Comparison of ENCODE assay signal across 13 cellular contexts in the genomic region with DNA sequence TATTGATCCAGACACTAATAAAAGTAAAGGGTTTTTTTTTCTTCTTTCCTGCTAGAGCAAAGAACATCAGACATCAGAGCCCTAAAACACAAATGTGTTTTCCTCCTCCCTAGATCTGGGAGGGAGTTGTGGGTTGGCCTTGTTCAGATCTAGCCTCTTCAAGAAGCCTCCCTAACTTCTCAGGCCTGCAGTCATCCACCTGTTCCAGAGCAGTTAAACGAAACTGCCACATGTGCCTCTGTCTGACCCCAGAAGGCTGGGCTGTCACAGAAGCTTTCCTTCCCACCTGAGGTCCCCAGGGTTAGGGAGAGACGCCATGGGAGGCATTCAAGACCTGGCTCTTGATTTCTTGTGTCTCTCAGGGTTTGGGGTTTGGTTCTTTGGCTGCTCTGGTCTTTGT.
DNase-seq lines count a peak whose midpoint lies in the region; ATAC-seq and TF ChIP-seq lines count a peak whose summit lies in the region.
"Had no signal": no experiment of that assay in that cellular context is flagged by ENCODE, and none has a peak within 500 bp of the region (broad histone marks: within the 10 kb centered on the region; RNA-seq: fewer than 3 reads in every experiment).

No MANE protein-coding gene starts in this region.

- no peak for DNase-seq in body of pancreas
- no peak for DNase-seq in tibial nerve (ENCODE audit: low spot score in 2 of 2)
- no peak for DNase-seq in lower leg skin (ENCODE audit: low spot score in 2 of 2)
- DNase-seq in NCI-H1436 treated with DMSO at 0.1 percent for 48 hours (lab: John Stamatoyannopoulos, UW) = no peak
- no peak for DNase-seq in effector CD4-positive, alpha-beta T cell
- DNase-seq: activated naive CD4-positive, alpha-beta T cell; dorsolateral prefrontal cortex; EL; H7; NCI-H226 had no signal

- H3K9me3 ChIP-seq in KOPT-K1 (ENCODE audit: insufficient read depth, low read length, poor library complexity, severe bottlenecking) (no peaks in the 10 kb centered on the region), body of pancreas (no peaks in the 10 kb centered on the region), muscle layer of duodenum (ENCODE audit: control insufficient read depth in 1 of 2, low read length in 2 of 2) (no peaks in the 10 kb centered on the region), tibial nerve (no peaks in the 10 kb centered on the region)

- H3K4me3 ChIP-seq in body of pancreas (no peak overlapping the region), muscle layer of duodenum (ENCODE audit: low read depth in 1 of 2, low read length in 2 of 2) (no peak overlapping the region), tibial nerve (no peak overlapping the region), lower leg skin (ENCODE audit: low read depth, poor library complexity, severe bottlenecking) (no peak overlapping the region)
- H3K4me3 ChIP-seq: dorsolateral prefrontal cortex had no signal

- 46 to 53% methylated on average over 2 of the region's 2 CpGs for WGBS in body of pancreas, 2 donors
- WGBS in tibial nerve, 2 donors = 64 to 76% methylated on average over 2 of the region's 2 CpGs
- 65 to 76% methylated on average over 2 of the region's 2 CpGs for WGBS in lower leg skin, 2 donors

- TF ChIP-seq POLR2A in body of pancreas (IDR thresholded peaks at IDR 0.05) (no peak), tibial nerve (IDR thresholded peaks at IDR 0.05) (no peak), lower leg skin (IDR thresholded peaks at IDR 0.05) (no peak)

- no peak for TF ChIP-seq EP300 in tibial nerve (IDR thresholded peaks at IDR 0.05)

- H3K4me1 ChIP-seq in body of pancreas = peaks cover 90% of the 10 kb centered on the region
- peaks cover 38 to 78% of the 10 kb centered on the region in 2 donors for H3K4me1 ChIP-seq in muscle layer of duodenum (ENCODE audit: control insufficient read depth in 1 of 2, insufficient read depth in 2 of 2, low read length in 2 of 2)
- peaks cover 0 to 92% (median 73%) of the 10 kb centered on the region in 4 donors for H3K4me1 ChIP-seq in tibial nerve

- no peak for ATAC-seq in body of pancreas
- ATAC-seq: WTC11 had no signal

- H3K27ac ChIP-seq in KOPT-K1 (ENCODE audit: low read depth, low read length, poor library complexity, severe bottlenecking) = peak overlapping the region; percentile 73
- H3K27ac ChIP-seq in body of pancreas = peak overlapping the region in 3 of 4 donors; percentile 89 to 91 (median 89)
- H3K27ac ChIP-seq in muscle layer of duodenum (ENCODE audit: low read length) = peak overlapping the region; percentile 41
- H3K27ac ChIP-seq in tibial nerve = peak overlapping the region; percentile 85 to 99 (median 96)

- intact Hi-C loops in body of pancreas (cut with DNase I) = no loop called here
- intact Hi-C loops in lower leg skin (cut with DNase I; ENCODE audit: low total_unique reads) = no loop called here

- H3K27me3 ChIP-seq in body of pancreas = no peaks in the 10 kb centered on the region
- H3K27me3 ChIP-seq in muscle layer of duodenum (ENCODE audit: low read depth, low read length) = no peaks in the 10 kb centered on the region
- no peaks in the 10 kb centered on the region for H3K27me3 ChIP-seq in tibial nerve
- H3K27me3 ChIP-seq: dorsolateral prefrontal cortex had no signal

- H3K36me3 ChIP-seq in KOPT-K1 (ENCODE audit: insufficient read depth, low read length) (no peaks in the 10 kb centered on the region), body of pancreas (replicated peaks in 1 of 2; ENCODE audit: insufficient read depth in 1 of 2, low read depth in 2 of 2) (no peaks in the 10 kb centered on the region), muscle layer of duodenum (ENCODE audit: control insufficient read depth in 1 of 2, insufficient read depth in 2 of 2, low read length in 2 of 2) (no peaks in the 10 kb centered on the region), tibial nerve (no peaks in the 10 kb centered on the region)

- no peak for TF ChIP-seq CTCF in body of pancreas (IDR thresholded peaks at IDR 0.05)
- TF ChIP-seq CTCF in tibial nerve (IDR thresholded peaks at IDR 0.05) = no peak
- TF ChIP-seq CTCF in lower leg skin (IDR thresholded peaks at IDR 0.05) = no peak

Comparison
In these comparisons a context has a peak if more than half of its experiments do, and no peak if none do; other contexts are left out.
1. H3K27ac ChIP-seq: peak in every context shown above with its lines; median percentile 96 in tibial nerve; 89 in body of pancreas; 73 in KOPT-K1; 41 in muscle layer of duodenum.